29 cellular contexts compared by ENCODE assay signal in genomic region chr10:47453435-47454293, GRCh38. TPM values are rescaled to one million over a fixed set of nuclear protein-coding genes. Genes with fewer than 3 reads are reported as not detected.
DNase-seq lines count a peak whose midpoint lies in the region; TF ChIP-seq lines count a peak whose summit lies in the region.
"Had no signal": no experiment of that assay in that cellular context is flagged by ENCODE, and none has a peak within 500 bp of the region (broad histone marks: within the 10 kb centered on the region; RNA-seq: fewer than 3 reads in every experiment).

No MANE protein-coding gene starts in this region.

- intact Hi-C loops in prostate gland (cut with DNase I), result no loop called here

- CTCF ChIA-PET in HEK293 (lab: Yijun Ruan, JAX), result interaction anchor here (0.6 to 1.5 kb wide), 2 partner anchors 61 to 113 kb away, joined by 3 read pairs; no protein-coding TSS in a partner anchor

- H3K27ac Mint-ChIP-seq in glutamatergic neuron (ENCODE audit: unreplicated experiment) (peak overlapping the region; percentile 37), osteocyte (ENCODE audit: unreplicated experiment) (no peak overlapping the region)
- H3K27ac Mint-ChIP-seq: activated naive CD8-positive, alpha-beta T cell treated with anti-CD3 and anti-CD28 coated beads, Interleukin-2, amount 50 U/mL, for 24 hours; dendritic cell treated with granulocyte-macrophage colony-stimulating factor and Interleukin-4, amounts not matched to agents 40 ng/mL and 50 ng/mL, for 4 days had no signal

- DNase-seq in D341Med (ENCODE audit: low spot score) (peak; percentile 33), glutamatergic neuron (no peak), osteocyte (ENCODE audit: extremely low spot score, unreplicated experiment) (peak; percentile 64), NCI-H226 (no peak), AG08396 (ENCODE audit: low spot score) (no peak), MG63 (no peak), prostate gland (ENCODE audit: low spot score) (no peak)
- DNase-seq: activated CD4-positive, alpha-beta T cell treated with anti-CD3 and anti-CD28 coated beads for 48 hours; activated naive CD8-positive, alpha-beta T cell treated with anti-CD3 and anti-CD28 coated beads, Interleukin-2, amount 50 U/mL, for 24 hours; activated T-cell treated with anti-CD3 and anti-CD28 coated beads, Interleukin-2, amount 50 U/mL, for 4 hours; Caco-2; caudate nucleus; NCI-H187 treated with DMSO at 0.1 percent for 48 hours; NCI-H526 treated with DMSO at 0.1 percent for 48 hours; psoas muscle; SHP77 treated with DMSO at 0.1 percent for 48 hours; SW 1271; T-helper 9 cell; upper lobe of left lung had no signal

- H3K27me3 Mint-ChIP-seq in glutamatergic neuron (ENCODE audit: unreplicated experiment), result peaks cover 11% of the 10 kb centered on the region
- peaks cover 7% of the 10 kb centered on the region for H3K27me3 Mint-ChIP-seq in osteocyte (ENCODE audit: unreplicated experiment)

- TF ChIP-seq CTCF in HEK293 (tag by site-specific recombination; IDR thresholded peaks at IDR 0.05) (no peak), glutamatergic neuron (IDR thresholded peaks at IDR 0.05; ENCODE audit: partially characterized antibody, unreplicated experiment) (no peak), osteocyte (IDR thresholded peaks at IDR 0.05) (no peak), prostate gland (IDR thresholded peaks at IDR 0.05) (no peak)

- no peak overlapping the region for H3K27ac ChIP-seq in HEK293 (ENCODE audit: extremely low read depth, low read depth, low read length)
- H3K27ac ChIP-seq in prostate gland, result no peak overlapping the region
- H3K27ac ChIP-seq: C4-2B, neutrophil, Peyer's patch, psoas muscle, skin epidermis, upper lobe of left lung, VCaP had no signal

- peaks cover 5% of the 10 kb centered on the region for H3K9me3 Mint-ChIP-seq in glutamatergic neuron (ENCODE audit: unreplicated experiment)
- H3K9me3 Mint-ChIP-seq in osteocyte (ENCODE audit: unreplicated experiment), result no peaks in the 10 kb centered on the region
- H3K9me3 Mint-ChIP-seq: activated naive CD8-positive, alpha-beta T cell treated with anti-CD3 and anti-CD28 coated beads, Interleukin-2, amount 50 U/mL, for 24 hours; activated T-cell treated with anti-CD3 and anti-CD28 coated beads, Interleukin-2, amount 50 U/mL, for 4 hours; dendritic cell treated with granulocyte-macrophage colony-stimulating factor and Interleukin-4, amounts not matched to agents 40 ng/mL and 50 ng/mL, for 4 days had no signal

- H3K27me3 ChIP-seq in MG63 (no peaks in the 10 kb centered on the region), prostate gland (replicated peaks; ENCODE audit: insufficient read depth) (no peaks in the 10 kb centered on the region)
- H3K27me3 ChIP-seq: neutrophil, Peyer's patch, upper lobe of left lung had no signal

- H3K4me3 ChIP-seq in HEK293 (ENCODE audit: low read depth, low read length) (no peak overlapping the region), MG63 (no peak overlapping the region), prostate gland (no peak overlapping the region)
- H3K4me3 ChIP-seq: Peyer's patch, psoas muscle, skin epidermis, upper lobe of left lung had no signal

- H3K4me1 ChIP-seq in HEK293 (ENCODE audit: control insufficient read depth, insufficient read depth, low read length) (no peaks in the 10 kb centered on the region), prostate gland (replicated peaks) (no peaks in the 10 kb centered on the region)
- H3K4me1 ChIP-seq: Peyer's patch, psoas muscle, upper lobe of left lung had no signal

- no peak for TF ChIP-seq POLR2A in prostate gland (IDR thresholded peaks at IDR 0.05)

- H3K9me3 ChIP-seq in HEK293 (ENCODE audit: control insufficient read depth, insufficient read depth, low read depth, low read length) (no peaks in the 10 kb centered on the region), MG63 (no peaks in the 10 kb centered on the region), prostate gland (no peaks in the 10 kb centered on the region)
- H3K9me3 ChIP-seq: Caco-2, neutrophil, Peyer's patch, psoas muscle, upper lobe of left lung had no signal

- H3K4me3 Mint-ChIP-seq in glutamatergic neuron (ENCODE audit: unreplicated experiment) (peak overlapping the region; percentile 50), osteocyte (ENCODE audit: unreplicated experiment) (no peak overlapping the region)
- H3K4me3 Mint-ChIP-seq: activated naive CD8-positive, alpha-beta T cell treated with anti-CD3 and anti-CD28 coated beads, Interleukin-2, amount 50 U/mL, for 24 hours; activated T-cell treated with anti-CD3 and anti-CD28 coated beads, Interleukin-2, amount 50 U/mL, for 4 hours; dendritic cell treated with granulocyte-macrophage colony-stimulating factor and Interleukin-4, amounts not matched to agents 40 ng/mL and 50 ng/mL, for 4 days had no signal

- H3K4me1 Mint-ChIP-seq in glutamatergic neuron (ENCODE audit: low read depth, unreplicated experiment) (peaks cover 27% of the 10 kb centered on the region), osteocyte (ENCODE audit: unreplicated experiment) (peaks cover 4% of the 10 kb centered on the region)

- H3K36me3 Mint-ChIP-seq in glutamatergic neuron (ENCODE audit: unreplicated experiment) (no peaks in the 10 kb centered on the region), osteocyte (ENCODE audit: unreplicated experiment) (no peaks in the 10 kb centered on the region)

- POLR2A ChIA-PET in HEK293 (lab: Yijun Ruan, JAX), result no interaction called here

- 78% methylated on average over 6 of the region's 7 CpGs for WGBS in prostate gland

- H3K36me3 ChIP-seq in HEK293 (ENCODE audit: control insufficient read depth in 2 of 2, insufficient read depth in 1 of 2, low read length in 2 of 2) (no peaks in the 10 kb centered on the region), MG63 (no peaks in the 10 kb centered on the region), prostate gland (no peaks in the 10 kb centered on the region)
- H3K36me3 ChIP-seq: neutrophil, Peyer's patch, upper lobe of left lung had no signal

TF ChIP-seq in HEK293, 187 proteins besides CTCF, POLR2A, EP300 and RAD21:
- no peak for TF ChIP-seq ZBTB1 (tag by site-specific recombination; IDR thresholded peaks at IDR 0.05)
- TF ChIP-seq SP2 (tag by site-specific recombination; IDR thresholded peaks at IDR 0.05), result no peak
- TF ChIP-seq SP3 (tag by site-specific recombination; IDR thresholded peaks at IDR 0.05), result no peak
- TF ChIP-seq, protein P1, sequence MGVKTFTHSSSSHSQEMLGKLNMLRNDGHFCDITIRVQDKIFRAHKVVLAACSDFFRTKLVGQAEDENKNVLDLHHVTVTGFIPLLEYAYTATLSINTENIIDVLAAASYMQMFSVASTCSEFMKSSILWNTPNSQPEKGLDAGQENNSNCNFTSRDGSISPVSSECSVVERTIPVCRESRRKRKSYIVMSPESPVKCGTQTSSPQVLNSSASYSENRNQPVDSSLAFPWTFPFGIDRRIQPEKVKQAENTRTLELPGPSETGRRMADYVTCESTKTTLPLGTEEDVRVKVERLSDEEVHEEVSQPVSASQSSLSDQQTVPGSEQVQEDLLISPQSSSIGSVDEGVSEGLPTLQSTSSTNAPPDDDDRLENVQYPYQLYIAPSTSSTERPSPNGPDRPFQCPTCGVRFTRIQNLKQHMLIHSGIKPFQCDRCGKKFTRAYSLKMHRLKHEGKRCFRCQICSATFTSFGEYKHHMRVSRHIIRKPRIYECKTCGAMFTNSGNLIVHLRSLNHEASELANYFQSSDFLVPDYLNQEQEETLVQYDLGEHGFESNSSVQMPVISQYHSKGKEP (tag by site-specific recombination; IDR thresholded peaks at IDR 0.05), result no peak
- TF ChIP-seq, protein P2, sequence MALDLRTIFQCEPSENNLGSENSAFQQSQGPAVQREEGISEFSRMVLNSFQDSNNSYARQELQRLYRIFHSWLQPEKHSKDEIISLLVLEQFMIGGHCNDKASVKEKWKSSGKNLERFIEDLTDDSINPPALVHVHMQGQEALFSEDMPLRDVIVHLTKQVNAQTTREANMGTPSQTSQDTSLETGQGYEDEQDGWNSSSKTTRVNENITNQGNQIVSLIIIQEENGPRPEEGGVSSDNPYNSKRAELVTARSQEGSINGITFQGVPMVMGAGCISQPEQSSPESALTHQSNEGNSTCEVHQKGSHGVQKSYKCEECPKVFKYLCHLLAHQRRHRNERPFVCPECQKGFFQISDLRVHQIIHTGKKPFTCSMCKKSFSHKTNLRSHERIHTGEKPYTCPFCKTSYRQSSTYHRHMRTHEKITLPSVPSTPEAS (tag by site-specific recombination; IDR thresholded peaks at IDR 0.05), result peak; percentile 89
- TF ChIP-seq ZNF621 (tag by site-specific recombination; IDR thresholded peaks at IDR 0.05), result no peak
- no peak for TF ChIP-seq ZSCAN23 (tag by site-specific recombination; IDR thresholded peaks at IDR 0.05)
- TF ChIP-seq, protein P3, sequence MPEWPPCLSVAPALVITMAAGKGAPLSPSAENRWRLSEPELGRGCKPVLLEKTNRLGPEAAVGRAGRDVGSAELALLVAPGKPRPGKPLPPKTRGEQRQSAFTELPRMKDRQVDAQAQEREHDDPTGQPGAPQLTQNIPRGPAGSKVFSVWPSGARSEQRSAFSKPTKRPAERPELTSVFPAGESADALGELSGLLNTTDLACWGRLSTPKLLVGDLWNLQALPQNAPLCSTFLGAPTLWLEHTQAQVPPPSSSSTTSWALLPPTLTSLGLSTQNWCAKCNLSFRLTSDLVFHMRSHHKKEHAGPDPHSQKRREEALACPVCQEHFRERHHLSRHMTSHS (tag by site-specific recombination; IDR thresholded peaks at IDR 0.05), result no peak

RNA-seq across cellular contexts. Expression of gene ANXA8, which starts 30.3 kb away (rescaled TPM):
- total RNA-seq in glutamatergic neuron (ENCODE audit: unreplicated experiment) (not detected), osteocyte (not detected in 2 replicates), prostate gland (10 to 100 TPM in 1 of 2 donors, 1 to 10 TPM in 1; 8.2 to 13.9 TPM)
- total RNA-seq in MG63 (2014; rRNA removed; shearing (Covaris generic); ENCODE audit: low replicate concordance), result 2.5 TPM in 1 of 2 replicates, not detected in the other
- total RNA-seq: activated CD8-positive, alpha-beta memory T cell treated with anti-CD3 and anti-CD28 coated beads for 36 hours; activated T-cell treated with anti-CD3 and anti-CD28 coated beads, Interleukin-2, amount 50 U/mL, for 4 hours; lung microvascular endothelial cell; Peyer's patch had no signal

RNA-seq across cellular contexts. Expression of gene FAM25G, which starts 37.8 kb away (rescaled TPM):
- not detected for total RNA-seq in glutamatergic neuron (ENCODE audit: unreplicated experiment)
- not detected in 2 replicates for total RNA-seq in osteocyte
- not detected in 2 replicates for total RNA-seq in MG63 (2014; rRNA removed; shearing (Covaris generic); ENCODE audit: low replicate concordance)
- total RNA-seq in prostate gland, result not detected
- total RNA-seq: activated CD8-positive, alpha-beta memory T cell treated with anti-CD3 and anti-CD28 coated beads for 36 hours; activated T-cell treated with anti-CD3 and anti-CD28 coated beads, Interleukin-2, amount 50 U/mL, for 4 hours; Caco-2; lung microvascular endothelial cell; Peyer's patch; psoas muscle; subcutaneous adipose tissue; upper lobe of left lung had no signal

Comparison
In these comparisons a context has a peak if more than half of its experiments do, and no peak if none do; other contexts are left out.
1. DNase-seq: peak in D341Med (single experiment) and osteocyte (single experiment); none in glutamatergic neuron (single experiment), NCI-H226 (single experiment), AG08396 (single experiment), MG63 (single experiment) and prostate gland (single experiment).